Comparison of ENCODE assay signal across 1 cellular context in the genomic region with DNA sequence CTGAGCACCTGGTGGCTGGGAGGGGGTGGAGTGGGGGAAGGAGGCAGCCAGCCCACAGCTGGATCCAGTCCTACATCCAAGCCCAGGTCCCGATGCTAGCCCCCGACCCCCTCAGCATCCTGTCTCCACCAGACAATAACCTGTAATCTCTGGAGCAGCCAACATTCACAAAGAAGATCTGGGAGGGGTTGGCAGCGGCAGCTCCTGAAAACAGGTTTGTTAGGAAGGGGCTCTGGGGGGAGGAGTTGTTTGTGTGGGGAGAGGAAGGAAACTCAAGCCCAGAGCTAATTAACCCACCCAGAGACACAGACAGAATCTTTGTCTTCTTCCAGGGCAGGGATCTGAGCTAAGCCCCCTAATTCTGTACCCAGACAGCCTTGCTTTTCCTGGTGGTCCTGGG.
TF ChIP-seq lines count a peak whose summit lies in the region.

No MANE protein-coding gene starts in this region.

TF ChIP-seq in HCT116, 20 proteins besides CTCF, POLR2A, EP300 and RAD21 (continued from another document):
- TF ChIP-seq, protein P1, sequence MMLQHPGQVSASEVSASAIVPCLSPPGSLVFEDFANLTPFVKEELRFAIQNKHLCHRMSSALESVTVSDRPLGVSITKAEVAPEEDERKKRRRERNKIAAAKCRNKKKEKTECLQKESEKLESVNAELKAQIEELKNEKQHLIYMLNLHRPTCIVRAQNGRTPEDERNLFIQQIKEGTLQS (IDR thresholded peaks at IDR 0.05), result no peak
- TF ChIP-seq EZH2phosphoT487 (IDR thresholded peaks at IDR 0.05; ENCODE audit: borderline replicate concordance) (no peak), TCF7L2 (IDR thresholded peaks at IDR 0.05; ENCODE audit: borderline replicate concordance, extremely low read depth, insufficient read depth, insufficient read length) (no peak), EZH2 (IDR thresholded peaks at IDR 0.05) (no peak), MAX (IDR thresholded peaks at IDR 0.05) (no peak), FOSL1 (IDR thresholded peaks at IDR 0.05; ENCODE audit: low read depth) (no peak)
- TF ChIP-seq, protein P2, sequence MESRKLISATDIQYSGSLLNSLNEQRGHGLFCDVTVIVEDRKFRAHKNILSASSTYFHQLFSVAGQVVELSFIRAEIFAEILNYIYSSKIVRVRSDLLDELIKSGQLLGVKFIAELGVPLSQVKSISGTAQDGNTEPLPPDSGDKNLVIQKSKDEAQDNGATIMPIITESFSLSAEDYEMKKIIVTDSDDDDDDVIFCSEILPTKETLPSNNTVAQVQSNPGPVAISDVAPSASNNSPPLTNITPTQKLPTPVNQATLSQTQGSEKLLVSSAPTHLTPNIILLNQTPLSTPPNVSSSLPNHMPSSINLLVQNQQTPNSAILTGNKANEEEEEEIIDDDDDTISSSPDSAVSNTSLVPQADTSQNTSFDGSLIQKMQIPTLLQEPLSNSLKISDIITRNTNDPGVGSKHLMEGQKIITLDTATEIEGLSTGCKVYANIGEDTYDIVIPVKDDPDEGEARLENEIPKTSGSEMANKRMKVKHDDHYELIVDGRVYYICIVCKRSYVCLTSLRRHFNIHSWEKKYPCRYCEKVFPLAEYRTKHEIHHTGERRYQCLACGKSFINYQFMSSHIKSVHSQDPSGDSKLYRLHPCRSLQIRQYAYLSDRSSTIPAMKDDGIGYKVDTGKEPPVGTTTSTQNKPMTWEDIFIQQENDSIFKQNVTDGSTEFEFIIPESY (IDR thresholded peaks at IDR 0.05; ENCODE audit: extremely low read depth, insufficient replicate concordance, low read length), result no peak
